In genomic region chr11:14875163-14875562, GRCh38 we compare ENCODE assay signal across 31 cellular contexts.
"Had no signal": no experiment of that assay in that cellular context is flagged by ENCODE, and none has a peak within 500 bp of the region (broad histone marks: within the 10 kb centered on the region; RNA-seq: fewer than 3 reads in every experiment).

No MANE protein-coding gene starts in this region.

- FAIRE-seq: astrocyte, bronchial epithelial cell, colon, endometrium, endothelial cell of umbilical vein had no signal

- H3K4me2 ChIP-seq: hepatocyte had no signal

- H3K27ac ChIP-seq: brain microvascular endothelial cell, epithelial cell of prostate, esophagus squamous epithelium, gastroesophageal sphincter, heart right ventricle, hepatocyte had no signal

- H3K4me3 Mint-ChIP-seq: activated CD4-positive, alpha-beta memory T cell treated with anti-CD3 and anti-CD28 coated beads, Interleukin-2, amount 10 ng/mL, durations not matched to agents 7 days and 5 days; activated CD4-positive, alpha-beta T cell treated with anti-CD3 and anti-CD28 coated beads for 36 hours; activated CD4-positive, alpha-beta T cell treated with anti-CD3 and anti-CD28 coated beads, Interleukin-2, amount 10 ng/mL, durations not matched to agents 7 days and 5 days; activated naive CD4-positive, alpha-beta T cell treated with anti-CD3 and anti-CD28 coated beads, Interleukin-2, amount 10 ng/mL, durations not matched to agents 7 days and 5 days; activated naive CD8-positive, alpha-beta T cell; activated T-cell treated with anti-CD3 and anti-CD28 coated beads, Interleukin-2, amount 50 U/mL, for 24 hours; T-cell had no signal

- H3K27ac Mint-ChIP-seq: activated CD4-positive, alpha-beta memory T cell treated with anti-CD3 and anti-CD28 coated beads, Interleukin-2, amount 10 ng/mL, durations not matched to agents 7 days and 5 days; activated CD4-positive, alpha-beta T cell treated with anti-CD3 and anti-CD28 coated beads, Interleukin-2, amount 10 ng/mL, durations not matched to agents 7 days and 5 days; activated naive CD4-positive, alpha-beta T cell treated with anti-CD3 and anti-CD28 coated beads, Interleukin-2, amount 10 ng/mL, durations not matched to agents 7 days and 5 days; activated T-helper 2 cell treated with anti-CD3 and anti-CD28 coated beads, Interferon-gamma antibody, Interleukin-2, Interleukin-4, amounts not matched to agents 10 μg/mL and 5 μg/mL and 100 μg/mL, durations not matched to agents 14 hours and 24 hours and 36 hours had no signal

- DNase-seq: activated CD4-positive, alpha-beta memory T cell treated with anti-CD3 and anti-CD28 coated beads, Interleukin-2, amount 10 ng/mL, durations not matched to agents 7 days and 5 days; activated CD4-positive, alpha-beta T cell treated with anti-CD3 and anti-CD28 coated beads for 36 hours; activated CD4-positive, alpha-beta T cell treated with anti-CD3 and anti-CD28 coated beads, Interleukin-2, amount 10 ng/mL, durations not matched to agents 7 days and 5 days; activated CD4-positive, alpha-beta T cell treated with anti-CD3 and anti-CD28 coated beads, Interleukin-2, amount 50 U/mL, for 4 hours; activated CD4-positive, CD25-positive, alpha-beta regulatory T cell; activated CD4-positive, CD25-positive, alpha-beta regulatory T cell treated with anti-CD3 and anti-CD28 coated beads, Interleukin-2, amount 50 U/mL, for 72 hours; activated CD8-positive, alpha-beta memory T cell treated with anti-CD3 and anti-CD28 coated beads, Interleukin-2, amount 50 U/mL, for 48 hours; activated effector memory CD4-positive, alpha-beta T cell treated with anti-CD3 and anti-CD28 coated beads, Interleukin-2, amount 50 U/mL, for 16 hours; activated naive CD4-positive, alpha-beta T cell treated with anti-CD3 and anti-CD28 coated beads, Interleukin-2, amount 10 ng/mL, durations not matched to agents 7 days and 5 days; activated T-cell treated with anti-CD3 and anti-CD28 coated beads for 4 hours; activated T-cell treated with anti-CD3 and anti-CD28 coated beads, Interleukin-2, amount 50 U/mL, for 24 hours; amniotic stem cell; anterior cingulate cortex; brain microvascular endothelial cell; cortex of kidney; effector CD8-positive, alpha-beta T cell; esophagus squamous epithelium; foreskin melanocyte; heart right ventricle; T-cell; T-helper 2 cell had no signal

- H3K9me3 Mint-ChIP-seq: activated CD4-positive, alpha-beta memory T cell treated with anti-CD3 and anti-CD28 coated beads, Interleukin-2, amount 10 ng/mL, durations not matched to agents 7 days and 5 days; activated CD4-positive, alpha-beta T cell treated with anti-CD3 and anti-CD28 coated beads, Interleukin-2, amount 10 ng/mL, durations not matched to agents 7 days and 5 days; activated naive CD4-positive, alpha-beta T cell treated with anti-CD3 and anti-CD28 coated beads, Interleukin-2, amount 10 ng/mL, durations not matched to agents 7 days and 5 days; activated T-cell treated with anti-CD3 and anti-CD28 coated beads, Interleukin-2, amount 50 U/mL, for 24 hours; activated T-helper 2 cell treated with anti-CD3 and anti-CD28 coated beads, Interferon-gamma antibody, Interleukin-2, Interleukin-4, amounts not matched to agents 10 μg/mL and 5 μg/mL and 100 μg/mL, durations not matched to agents 14 hours and 24 hours and 36 hours; T-cell had no signal

- H3K9me3 ChIP-seq: esophagus squamous epithelium, gastroesophageal sphincter, heart right ventricle had no signal

- H3K79me2 ChIP-seq: hepatocyte had no signal

- H3K27me3 Mint-ChIP-seq: activated CD4-positive, alpha-beta memory T cell treated with anti-CD3 and anti-CD28 coated beads, Interleukin-2, amount 10 ng/mL, durations not matched to agents 7 days and 5 days; activated CD4-positive, alpha-beta T cell treated with anti-CD3 and anti-CD28 coated beads for 36 hours; activated CD4-positive, alpha-beta T cell treated with anti-CD3 and anti-CD28 coated beads, Interleukin-2, amount 10 ng/mL, durations not matched to agents 7 days and 5 days; activated naive CD4-positive, alpha-beta T cell treated with anti-CD3 and anti-CD28 coated beads, Interleukin-2, amount 10 ng/mL, durations not matched to agents 7 days and 5 days; activated naive CD8-positive, alpha-beta T cell; activated T-cell treated with anti-CD3 and anti-CD28 coated beads, Interleukin-2, amount 50 U/mL, for 24 hours; T-cell had no signal

- H3K4me1 ChIP-seq: esophagus squamous epithelium, gastroesophageal sphincter, heart right ventricle had no signal

- H3K27me3 ChIP-seq: brain microvascular endothelial cell, esophagus squamous epithelium, gastroesophageal sphincter, heart right ventricle, hepatocyte had no signal

- H2AFZ ChIP-seq: hepatocyte had no signal

- H3K4me1 Mint-ChIP-seq: activated CD4-positive, alpha-beta T cell treated with anti-CD3 and anti-CD28 coated beads, Interleukin-2, amount 10 ng/mL, durations not matched to agents 7 days and 5 days; activated naive CD4-positive, alpha-beta T cell treated with anti-CD3 and anti-CD28 coated beads, Interleukin-2, amount 10 ng/mL, durations not matched to agents 7 days and 5 days had no signal

- H3K4me3 ChIP-seq: esophagus squamous epithelium, gastroesophageal sphincter, heart right ventricle, hepatocyte had no signal

- H3K36me3 ChIP-seq: brain microvascular endothelial cell had no signal
